In genomic region chr7:1610013-1610677, GRCh38 we compare ENCODE assay signal across 19 cellular contexts.
"Had no signal": no experiment of that assay in that cellular context is flagged by ENCODE, and none has a peak within 500 bp of the region (broad histone marks: within the 10 kb centered on the region; RNA-seq: fewer than 3 reads in every experiment).

No MANE protein-coding gene starts in this region.

- H3K4me3 ChIP-seq: dorsolateral prefrontal cortex, esophagus muscularis mucosa, gastrocnemius medialis, heart right ventricle, mucosa of descending colon, pancreas, uterus had no signal

- H3K36me3 ChIP-seq: esophagus muscularis mucosa, gastrocnemius medialis, heart right ventricle, pancreas, uterus had no signal

- H3K4me3 Mint-ChIP-seq: naive thymus-derived CD8-positive, alpha-beta T cell; type B pancreatic cell had no signal

- H3K27ac ChIP-seq: dorsolateral prefrontal cortex, esophagus muscularis mucosa, gastrocnemius medialis, heart right ventricle, pancreas, uterus had no signal

- H3K27me3 ChIP-seq: pancreas, uterus had no signal

- H3K27ac Mint-ChIP-seq: progenitor cell of endocrine pancreas had no signal

- H3K4me1 ChIP-seq: esophagus muscularis mucosa, gastrocnemius medialis, heart right ventricle, pancreas, uterus had no signal

- DNase-seq: cortex of kidney; dorsolateral prefrontal cortex; effector CD8-positive, alpha-beta T cell; gastrocnemius medialis; heart right ventricle; hypothalamus; mammary epithelial cell; mucosa of descending colon; right cardiac atrium; small intestine; stimulated activated CD4-positive, alpha-beta T cell treated with anti-CD3 and anti-CD28 coated beads, Interleukin-12 subunit alpha, Interleukin-12 subunit beta, amount 100 ng/mL, for 4 hours; stimulated activated naive CD4-positive, alpha-beta T cell treated with Interleukin-2 at 50 U/mL for 16 hours; uterus had no signal

- H3K9me3 ChIP-seq: esophagus muscularis mucosa, gastrocnemius medialis, heart right ventricle, mucosa of descending colon, pancreas, uterus had no signal

- H3K36me3 Mint-ChIP-seq: naive thymus-derived CD8-positive, alpha-beta T cell; type B pancreatic cell had no signal

- ATAC-seq: gastrocnemius medialis; left lobe of liver; mucosa of descending colon; naive thymus-derived CD8-positive, alpha-beta T cell; pancreas had no signal

- H3K9me3 Mint-ChIP-seq: naive thymus-derived CD8-positive, alpha-beta T cell; type B pancreatic cell had no signal
